8 cellular contexts compared by ENCODE assay signal in the genomic region with DNA sequence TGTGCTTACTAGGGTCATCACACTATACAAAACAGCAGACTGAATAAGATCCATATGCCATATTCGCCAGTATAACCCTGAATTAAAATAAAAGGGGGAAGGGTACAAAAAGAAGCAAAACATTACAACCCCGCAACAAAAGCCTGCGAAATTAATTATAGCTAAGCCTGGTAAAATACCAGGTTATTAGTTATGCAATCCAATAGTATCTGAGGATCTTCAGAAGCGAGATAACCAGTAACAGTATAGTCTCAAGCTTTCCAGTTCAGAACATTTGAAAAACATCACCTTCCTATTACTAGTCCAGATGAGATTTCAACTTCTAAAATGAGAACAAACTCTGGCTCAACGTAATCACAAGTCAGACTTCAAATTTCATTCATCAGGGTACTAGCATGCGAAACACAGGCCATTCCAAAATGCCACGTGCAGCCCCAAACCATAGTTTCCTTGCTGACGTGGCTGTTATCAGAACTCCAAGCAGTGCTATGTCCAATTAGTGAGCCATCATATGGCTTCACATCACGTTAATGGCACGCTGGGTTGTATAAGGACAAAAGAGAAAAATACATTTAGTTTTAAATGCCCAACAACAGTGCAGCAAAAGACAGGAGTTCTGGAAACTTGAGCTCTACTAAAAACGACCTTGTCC. TPM values are rescaled to one million over a fixed set of nuclear protein-coding genes. Genes with fewer than 3 reads are reported as not detected.
DNase-seq lines count a peak whose midpoint lies in the region; ATAC-seq and TF ChIP-seq lines count a peak whose summit lies in the region.

No MANE protein-coding gene starts in this region.

- H3K4me3 Mint-ChIP-seq in CD4-positive, CD25-positive, alpha-beta regulatory T cell, result peak overlapping the region; percentile 94 to 98 (median 98)
- H3K4me3 Mint-ChIP-seq in activated naive CD4-positive, alpha-beta T cell treated with anti-CD3 and anti-CD28 coated beads, Interleukin-2, amount 10 ng/mL, durations not matched to agents 7 days and 5 days, result peak overlapping the region; percentile 93

- TF ChIP-seq EP300 in stomach (IDR thresholded peaks at IDR 0.05), result no peak

- peaks cover 24% of the 10 kb centered on the region for H3K4me1 ChIP-seq in CD4-positive, CD25-positive, alpha-beta regulatory T cell (ENCODE audit: control insufficient read depth, insufficient read depth, low read length, poor library complexity, severe bottlenecking)
- H3K4me1 ChIP-seq in HUES6 (ENCODE audit: control insufficient read depth, insufficient read depth, low read length) (peaks cover 12% of the 10 kb centered on the region), iPS-18a (ENCODE audit: control insufficient read depth, low read depth, low read length) (no peaks in the 10 kb centered on the region), stomach (peaks cover 13 to 51% (median 36%) of the 10 kb centered on the region in 4 donors)

- DNase-seq in CD4-positive, CD25-positive, alpha-beta regulatory T cell, result no peak
- DNase-seq in activated naive CD4-positive, alpha-beta T cell treated with anti-CD3 and anti-CD28 coated beads, Interleukin-2, amount 10 ng/mL, durations not matched to agents 7 days and 5 days, result no peak
- DNase-seq in stomach (no peak), sciatic nerve (ENCODE audit: low spot score) (no peak), NCI-H1048 (lab: John Stamatoyannopoulos, UW) (no peak)
- no peak for DNase-seq in activated CD4-positive, CD25-positive, alpha-beta regulatory T cell treated with anti-CD3 and anti-CD28 coated beads, Interleukin-2, amount 50 U/mL, for 72 hours

- CTCF ChIA-PET in activated naive CD4-positive, alpha-beta T cell treated with anti-CD3 and anti-CD28 coated beads, Interleukin-2, amount 10 ng/mL, durations not matched to agents 7 days and 5 days (lab: Charles Lee), result interaction anchor here (0.7 to 3.0 kb wide), 8 partner anchors 10 to 583 kb away, joined by 3 to 34 read pairs (median 6); partner anchors contain the start of gene TIPARP

- peaks cover 31% of the 10 kb centered on the region for H3K36me3 ChIP-seq in CD4-positive, CD25-positive, alpha-beta regulatory T cell (ENCODE audit: control insufficient read depth, insufficient read depth, low read length)
- peaks cover 47% of the 10 kb centered on the region for H3K36me3 ChIP-seq in HUES6 (ENCODE audit: control insufficient read depth, insufficient read depth, low read length)
- H3K36me3 ChIP-seq in iPS-18a (ENCODE audit: control insufficient read depth, low read depth, low read length), result peaks cover 37% of the 10 kb centered on the region
- peaks cover 6 to 40% (median 30%) of the 10 kb centered on the region in 4 donors for H3K36me3 ChIP-seq in stomach

- peaks cover 25% of the 10 kb centered on the region for H3K36me3 Mint-ChIP-seq in CD4-positive, CD25-positive, alpha-beta regulatory T cell
- H3K36me3 Mint-ChIP-seq in activated naive CD4-positive, alpha-beta T cell treated with anti-CD3 and anti-CD28 coated beads, Interleukin-2, amount 10 ng/mL, durations not matched to agents 7 days and 5 days, result peaks cover 39% of the 10 kb centered on the region

- WGBS in stomach, 5 donors, result 18 to 27% (median 20%) methylated on average over 11 of the region's 11 CpGs

- H3K27me3 Mint-ChIP-seq in CD4-positive, CD25-positive, alpha-beta regulatory T cell, result peaks cover 20% of the 10 kb centered on the region
- H3K27me3 Mint-ChIP-seq in activated naive CD4-positive, alpha-beta T cell treated with anti-CD3 and anti-CD28 coated beads, Interleukin-2, amount 10 ng/mL, durations not matched to agents 7 days and 5 days, result peaks cover 6% of the 10 kb centered on the region

- H3K9me3 Mint-ChIP-seq in CD4-positive, CD25-positive, alpha-beta regulatory T cell, result no peaks in the 10 kb centered on the region
- H3K9me3 Mint-ChIP-seq in activated naive CD4-positive, alpha-beta T cell treated with anti-CD3 and anti-CD28 coated beads, Interleukin-2, amount 10 ng/mL, durations not matched to agents 7 days and 5 days, result no peaks in the 10 kb centered on the region

- peak overlapping the region; percentile 97 for H3K4me3 ChIP-seq in CD4-positive, CD25-positive, alpha-beta regulatory T cell (ENCODE audit: low read depth, low read length)
- peak overlapping the region; percentile 98 for H3K4me3 ChIP-seq in HUES6 (ENCODE audit: low read depth, low read length)
- H3K4me3 ChIP-seq in iPS-18a (ENCODE audit: low read length), result peak overlapping the region; percentile 97
- peak overlapping the region; percentile 78 to 88 (median 86) for H3K4me3 ChIP-seq in stomach

- TF ChIP-seq CTCF in stomach (IDR thresholded peaks at IDR 0.05), result no peak

- peak overlapping the region; percentile 43 to 94 (median 91) for H3K27ac Mint-ChIP-seq in CD4-positive, CD25-positive, alpha-beta regulatory T cell
- H3K27ac Mint-ChIP-seq in activated naive CD4-positive, alpha-beta T cell treated with anti-CD3 and anti-CD28 coated beads, Interleukin-2, amount 10 ng/mL, durations not matched to agents 7 days and 5 days, result peak overlapping the region; percentile 84

- no peaks in the 10 kb centered on the region for H3K9me3 ChIP-seq in CD4-positive, CD25-positive, alpha-beta regulatory T cell (ENCODE audit: control insufficient read depth in 2 of 2, low read length in 2 of 2)
- H3K9me3 ChIP-seq in HUES6 (ENCODE audit: control insufficient read depth, insufficient read depth, low read depth, low read length), result no peaks in the 10 kb centered on the region
- H3K9me3 ChIP-seq in iPS-18a (ENCODE audit: control insufficient read depth, low read depth, low read length), result no peaks in the 10 kb centered on the region
- H3K9me3 ChIP-seq in stomach, result no peaks in the 10 kb centered on the region

- H3K4me1 Mint-ChIP-seq in CD4-positive, CD25-positive, alpha-beta regulatory T cell, result peaks cover 14 to 60% (median 43%) of the 10 kb centered on the region in 4 donors
- peaks cover 51% of the 10 kb centered on the region for H3K4me1 Mint-ChIP-seq in activated naive CD4-positive, alpha-beta T cell treated with anti-CD3 and anti-CD28 coated beads, Interleukin-2, amount 10 ng/mL, durations not matched to agents 7 days and 5 days

- intact Hi-C loops in stomach (cut with DNase I; ENCODE audit: low total_unique reads), result no loop called here
- intact Hi-C loops in sciatic nerve (cut with DNase I), result loop anchor here (10.0 kb wide), 1 partner anchor 581 kb away; no protein-coding TSS in a partner anchor

- H3K9ac ChIP-seq in HUES6 (ENCODE audit: low read length), result peak overlapping the region; percentile 98
- H3K9ac ChIP-seq in iPS-18a (ENCODE audit: low read length), result peak overlapping the region; percentile 96

- no peak overlapping the region for H3K27ac ChIP-seq in CD4-positive, CD25-positive, alpha-beta regulatory T cell (ENCODE audit: insufficient read depth, low read length, poor library complexity, severe bottlenecking)
- H3K27ac ChIP-seq in HUES6 (ENCODE audit: low read depth, low read length) (peak overlapping the region; percentile 85; the same call in 1 of the 2 replicates), iPS-18a (ENCODE audit: low read length) (peak overlapping the region; percentile 92), stomach (peak overlapping the region in 4 of 5 donors; percentile 87 to 92 (median 90))

- H3K27me3 ChIP-seq in CD4-positive, CD25-positive, alpha-beta regulatory T cell (ENCODE audit: control insufficient read depth, insufficient read depth, low read length), result no peaks in the 10 kb centered on the region
- H3K27me3 ChIP-seq in HUES6 (ENCODE audit: control insufficient read depth, insufficient read depth, low read length) (no peaks in the 10 kb centered on the region), iPS-18a (ENCODE audit: control insufficient read depth, insufficient read depth, low read length) (no peaks in the 10 kb centered on the region), stomach (no peaks in the 10 kb centered on the region)

- no peak for ATAC-seq in CD4-positive, CD25-positive, alpha-beta regulatory T cell (ENCODE audit: low read depth in 2 of 2)
- ATAC-seq in sciatic nerve, result no peak

- TF ChIP-seq POLR2A in stomach (IDR thresholded peaks at IDR 0.05), result no peak

RNA-seq across cellular contexts. Expression of gene SSR3, which starts 1.1 kb away (rescaled TPM):
- 73.9 TPM for total RNA-seq in CD4-positive, CD25-positive, alpha-beta regulatory T cell
- polyA plus RNA-seq in CD4-positive, CD25-positive, alpha-beta regulatory T cell, result 100 to 1,000 TPM; 133 to 183 (median 145) TPM
- 100 to 1,000 TPM in 1 of 5 donors, 10 to 100 TPM in 4; 30.4 to 190 (median 77.1) TPM for total RNA-seq in stomach
- 10 to 100 TPM; 70.1 to 82.5 (median 76.6) TPM for polyA plus RNA-seq in stomach
- 125 TPM for total RNA-seq in sciatic nerve
